8 cellular contexts compared by ENCODE assay signal in the genomic region with DNA sequence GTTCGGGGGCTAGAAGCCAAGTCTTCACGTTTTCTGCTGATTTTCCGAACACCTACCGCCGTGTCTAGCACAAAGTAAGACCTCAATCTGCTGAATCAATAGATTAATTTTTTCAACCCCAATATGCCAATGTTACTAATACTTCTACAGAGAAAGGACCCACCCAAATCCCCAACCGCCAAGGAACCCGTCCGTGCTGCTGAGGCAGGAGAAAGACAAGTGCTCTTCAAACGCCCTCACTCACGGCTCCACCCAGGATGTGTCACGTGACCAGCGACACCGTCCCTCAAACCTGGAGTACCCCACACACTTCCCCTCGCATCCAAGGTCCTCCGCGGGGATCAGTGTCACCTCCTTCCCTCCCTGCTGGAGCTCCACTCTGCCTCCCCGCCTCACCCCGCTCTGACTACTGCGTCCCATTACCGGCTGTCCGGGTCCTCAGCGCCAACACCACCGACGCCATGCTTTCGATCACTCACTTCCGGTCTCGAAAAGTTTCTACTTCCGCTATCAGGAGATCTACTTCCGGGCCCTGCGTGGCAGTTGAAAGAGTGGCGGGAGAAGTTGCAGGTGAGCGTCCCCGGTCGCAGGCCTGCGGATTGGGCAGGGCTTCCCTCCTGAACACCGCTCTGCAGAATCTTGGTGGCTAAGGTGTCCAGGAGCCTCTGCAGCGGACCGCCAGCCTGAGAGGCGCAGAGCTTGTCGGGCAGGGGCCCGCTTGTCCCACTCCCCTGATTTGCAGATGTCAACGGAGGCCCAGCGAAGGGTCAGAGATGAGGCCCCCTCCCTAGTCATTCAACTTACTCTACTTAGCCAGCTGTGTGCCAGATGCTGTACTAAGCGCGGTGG. TPM values are rescaled to one million over a fixed set of nuclear protein-coding genes. Genes with fewer than 3 reads are reported as not detected.
A peak's percentile ranks its signal among the peaks of the same experiment; 100 is the strongest.
DNase-seq lines count a peak whose midpoint lies in the region; ATAC-seq lines count a peak whose summit lies in the region.

A gene with protein sequence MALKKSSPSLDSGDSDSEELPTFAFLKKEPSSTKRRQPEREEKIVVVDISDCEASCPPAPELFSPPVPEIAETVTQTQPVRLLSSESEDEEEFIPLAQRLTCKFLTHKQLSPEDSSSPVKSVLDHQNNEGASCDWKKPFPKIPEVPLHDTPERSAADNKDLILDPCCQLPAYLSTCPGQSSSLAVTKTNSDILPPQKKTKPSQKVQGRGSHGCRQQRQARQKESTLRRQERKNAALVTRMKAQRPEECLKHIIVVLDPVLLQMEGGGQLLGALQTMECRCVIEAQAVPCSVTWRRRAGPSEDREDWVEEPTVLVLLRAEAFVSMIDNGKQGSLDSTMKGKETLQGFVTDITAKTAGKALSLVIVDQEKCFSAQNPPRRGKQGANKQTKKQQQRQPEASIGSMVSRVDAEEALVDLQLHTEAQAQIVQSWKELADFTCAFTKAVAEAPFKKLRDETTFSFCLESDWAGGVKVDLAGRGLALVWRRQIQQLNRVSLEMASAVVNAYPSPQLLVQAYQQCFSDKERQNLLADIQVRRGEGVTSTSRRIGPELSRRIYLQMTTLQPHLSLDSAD (plus strand): TSS at position 522 of the 849 bp plus-strand sequence. CDS start 1,980 bp downstream, outside the sequence.
A gene (minus strand): TSS at position 477 of the 849 bp plus-strand sequence. CDS start 14 bp downstream, at position 463.

- ATAC-seq in GM19023 (IDR thresholded peaks at IDR 0.05; ENCODE audit: unreplicated experiment) (peak; percentile 89), HG03280 (IDR thresholded peaks at IDR 0.05; ENCODE audit: unreplicated experiment) (peak; percentile 88)

- DNase-seq in AG08396 (ENCODE audit: low spot score): peak; percentile 88
- DNase-seq in NCI-H446 (lab: John Stamatoyannopoulos, UW): peak; percentile 45 to 90
- peak; percentile 87 for DNase-seq in activated CD4-positive, CD25-positive, alpha-beta regulatory T cell treated with anti-CD3 and anti-CD28 coated beads, Interleukin-2, amount 50 U/mL, for 72 hours
- peak; percentile 94 for DNase-seq in cerebellum (ENCODE audit: low spot score)
- DNase-seq in kidney glomerular epithelial cell (lab: John Stamatoyannopoulos, UW): peak; percentile 81
- DNase-seq in stimulated activated CD4-positive, alpha-beta T cell treated with anti-CD3 and anti-CD28 coated beads, Interleukin-1b, Interleukin-23, amount 100 ng/mL, for 1 hour (ENCODE audit: low read depth in 2 of 2): peak; percentile 54 to 66

RNA-seq across cellular contexts. Expression of the first gene that starts in this region (rescaled TPM):
- total RNA-seq in cerebellum: 4.7 TPM

RNA-seq across cellular contexts. Expression of the second gene that starts in this region (rescaled TPM):
- total RNA-seq in cerebellum: 32.8 TPM

Comparison
In these comparisons a context has a peak if more than half of its experiments do, and no peak if none do; other contexts are left out.
1. Peak in every context shown above with its lines: DNase-seq and ATAC-seq.